ENCODE assay signal across 12 cellular contexts in the genomic region with DNA sequence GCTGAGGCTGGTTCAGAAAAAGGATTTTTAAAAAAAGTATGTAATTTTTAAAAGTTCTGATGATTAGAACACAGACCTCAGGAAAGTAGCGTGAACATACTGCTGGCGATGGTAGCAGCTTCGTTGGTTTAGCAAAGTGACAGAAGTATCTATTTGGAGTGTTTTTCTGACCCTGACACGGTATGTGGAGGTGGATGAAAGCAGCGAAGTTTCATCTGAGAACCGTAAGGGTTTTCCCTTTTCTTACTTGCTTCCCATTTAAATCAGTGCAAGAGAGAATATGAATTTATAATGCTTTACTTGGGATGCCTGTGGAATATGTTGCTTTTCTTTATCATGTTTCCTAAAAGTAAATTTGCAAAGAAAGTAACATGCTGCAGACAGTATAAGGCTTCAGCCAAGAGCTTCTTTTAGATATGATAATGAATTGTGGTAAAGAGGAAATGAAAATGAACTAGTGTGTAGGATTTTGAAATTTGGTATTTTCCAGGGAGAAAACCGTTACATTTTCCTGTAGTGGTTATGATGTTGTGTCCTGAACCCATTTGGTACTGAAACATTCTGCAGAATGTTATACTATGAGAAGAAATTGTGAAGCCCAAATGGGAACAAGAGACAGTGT. TPM values are rescaled to one million over a fixed set of nuclear protein-coding genes. Genes with fewer than 3 reads are reported as not detected.
DNase-seq lines count a peak whose midpoint lies in the region; ATAC-seq and TF ChIP-seq lines count a peak whose summit lies in the region.
"Had no signal": no experiment of that assay in that cellular context is flagged by ENCODE, and none has a peak within 500 bp of the region (broad histone marks: within the 10 kb centered on the region; RNA-seq: fewer than 3 reads in every experiment).

No MANE protein-coding gene starts in this region.

- peaks cover 7% of the 10 kb centered on the region; the same call in 1 of the 2 replicates for H3F3A ChIP-seq in DOHH2 (ENCODE audit: control insufficient read depth, insufficient read depth)

- H3K4me3 Mint-ChIP-seq in mesothelial cell of epicardium, result peak overlapping the region; percentile 45

- H3K4me1 Mint-ChIP-seq in mesothelial cell of epicardium, result peaks cover 21% of the 10 kb centered on the region

- H3K4me1 ChIP-seq in DOHH2 (ENCODE audit: control insufficient read depth, low read length), result peaks cover 51% of the 10 kb centered on the region

- H3K27ac Mint-ChIP-seq in mesothelial cell of epicardium, result no peak overlapping the region

- H3K9me2 ChIP-seq in DOHH2 (replicated peaks; ENCODE audit: control insufficient read depth, low read length), result no peaks in the 10 kb centered on the region

- H3K27me3 Mint-ChIP-seq in mesothelial cell of epicardium (ENCODE audit: low read depth), result peaks cover 83% of the 10 kb centered on the region

- DNase-seq in SIG-M5 (lab: John Stamatoyannopoulos, UW) (peak; percentile 8), mesothelial cell of epicardium (ENCODE audit: low spot score in 2 of 2, unreplicated experiment in 2 of 2) (no peak)
- DNase-seq: KG1; mucosa of descending colon; NCI-H2227 treated with DMSO at 0.1 percent for 48 hours; stimulated activated naive CD4-positive, alpha-beta T cell treated with Interleukin-2 at 50 U/mL for 16 hours had no signal

- no peaks in the 10 kb centered on the region for H3K36me3 Mint-ChIP-seq in mesothelial cell of epicardium

- peaks cover 5% of the 10 kb centered on the region; the same call in 1 of the 2 replicates for H3K9me3 ChIP-seq in DOHH2 (ENCODE audit: control insufficient read depth, insufficient read depth, low read length)
- H3K9me3 ChIP-seq: mucosa of descending colon had no signal

- no peaks in the 10 kb centered on the region for H3K36me3 ChIP-seq in DOHH2 (ENCODE audit: control insufficient read depth, low read length)

- peak overlapping the region; percentile 92 for H3K4me2 ChIP-seq in DOHH2 (ENCODE audit: low read length)

- no peak overlapping the region for H3K27ac ChIP-seq in DOHH2 (ENCODE audit: low read depth, low read length)

- H3K79me2 ChIP-seq in DOHH2 (ENCODE audit: control insufficient read depth, low read length), result no peaks in the 10 kb centered on the region

- no peaks in the 10 kb centered on the region; the same call in 1 of the 2 replicates for H4K20me1 ChIP-seq in DOHH2 (ENCODE audit: control insufficient read depth, insufficient read depth, low read depth, low read length)

- peak overlapping the region; percentile 38 for H3K4me3 ChIP-seq in DOHH2 (ENCODE audit: low read length)
- H3K4me3 ChIP-seq: mucosa of descending colon had no signal

- TF ChIP-seq CTCF in DOHH2 (IDR thresholded peaks at IDR 0.05; ENCODE audit: low read depth, low read length, poor library complexity, severe bottlenecking), result no peak
- no peak for TF ChIP-seq CTCF in mesothelial cell of epicardium (IDR thresholded peaks at IDR 0.05; ENCODE audit: unreplicated experiment)

- ATAC-seq in GM21529 (IDR thresholded peaks at IDR 0.05; ENCODE audit: unreplicated experiment) (peak; percentile 20), GM18511 (IDR thresholded peaks at IDR 0.05; ENCODE audit: unreplicated experiment) (no peak), GM18907 (IDR thresholded peaks at IDR 0.05; ENCODE audit: unreplicated experiment) (no peak), HG02642 (IDR thresholded peaks at IDR 0.05; ENCODE audit: poor library complexity, unreplicated experiment) (no peak), GM18517 (IDR thresholded peaks at IDR 0.05; ENCODE audit: unreplicated experiment) (no peak)
- ATAC-seq: mucosa of descending colon had no signal

- H3K27me3 ChIP-seq in DOHH2 (ENCODE audit: control insufficient read depth, low read length), result peaks cover 25% of the 10 kb centered on the region

- H3K9me3 Mint-ChIP-seq in mesothelial cell of epicardium, result no peaks in the 10 kb centered on the region

RNA-seq across cellular contexts. Expression of a gene that starts 3.9 kb away (rescaled TPM):
- total RNA-seq in mesothelial cell of epicardium, result 11.8 to 13.4 TPM (median 12.6 TPM) in 3 replicates
